ENCODE assay signal across 8 cellular contexts in genomic region chr16:29594926-29595838, GRCh38.
A peak's percentile ranks its signal among the peaks of the same experiment; 100 is the strongest.
DNase-seq lines count a peak whose midpoint lies in the region; ATAC-seq, FAIRE-seq and TF ChIP-seq lines count a peak whose summit lies in the region.
"Not testable (repeated sequence)": the region's sequence is repeated elsewhere in the genome, so short reads cannot be mapped to it uniquely, and the experiment has no call there.

No MANE protein-coding gene starts in this region.

- not testable (repeated sequence) for H3K4me1 ChIP-seq in PC-3 (ENCODE audit: insufficient read depth, low read length); esophagus (ENCODE audit: control insufficient read depth in 2 of 2, insufficient read depth in 2 of 2, low read length in 1 of 2)
- peaks cover 10 to 17% of the 10 kb centered on the region in 2 donors for H3K4me1 ChIP-seq in mucosa of rectum (ENCODE audit: control insufficient read depth in 2 of 2, insufficient read depth in 2 of 2, low read length in 2 of 2)

- H3K4me1 Mint-ChIP-seq in activated T-cell treated with anti-CD3 and anti-CD28 coated beads, Interleukin-2, amount 50 U/mL, for 24 hours (ENCODE audit: low read depth), result peaks cover 46% of the 10 kb centered on the region

- not testable (repeated sequence) for H3F3A ChIP-seq in PC-3 (ENCODE audit: low read length, unreplicated experiment)

- POLR2A ChIA-PET in PC-3 (lab: Charles Lee; ENCODE audit: unreplicated experiment), result interaction anchor here (0.7 kb wide), 1 partner anchor 326 kb away, joined by 9 read pairs; no protein-coding TSS in a partner anchor

- H3K27me3 Mint-ChIP-seq in activated T-cell treated with anti-CD3 and anti-CD28 coated beads, Interleukin-2, amount 50 U/mL, for 24 hours, result not testable (repeated sequence)

- peaks cover 40% of the 10 kb centered on the region for H3K36me3 Mint-ChIP-seq in activated T-cell treated with anti-CD3 and anti-CD28 coated beads, Interleukin-2, amount 50 U/mL, for 24 hours (ENCODE audit: low read depth)

- ATAC-seq in GM21528 (IDR thresholded peaks at IDR 0.05; ENCODE audit: low FRiP score, unreplicated experiment) (peak; percentile 73), PC-3 (peak; percentile 94)

- peak overlapping the region; percentile 63; the same call in 1 of the 2 replicates for H3K4me3 ChIP-seq in PC-3 (ENCODE audit: low read length)
- H3K4me3 ChIP-seq in esophagus (ENCODE audit: low read depth in 1 of 2, low read length in 2 of 2), result peak overlapping the region; percentile 38 to 84
- peak overlapping the region; percentile 72 to 78 for H3K4me3 ChIP-seq in mucosa of rectum (ENCODE audit: low read length in 2 of 2)

- CTCF ChIA-PET in PC-3 (lab: Charles Lee), result not testable (repeated sequence)

- not testable (repeated sequence) for BruUV-seq in PC-3 (replicated peaks; lab: Mats Ljungman, UMichigan)

- H3K9me3 ChIP-seq in PC-3 (ENCODE audit: low read length); esophagus (ENCODE audit: control insufficient read depth in 2 of 2, insufficient read depth in 1 of 2, low read depth in 1 of 2, low read length in 1 of 2); mucosa of rectum (ENCODE audit: control insufficient read depth in 2 of 2, low read length in 2 of 2): not testable (repeated sequence)

- not testable (repeated sequence) for FAIRE-seq in D721Med (lab: Jason Lieb, UNC)

- not testable (repeated sequence) for H4K20me1 ChIP-seq in PC-3 (ENCODE audit: low read length)

- not testable (repeated sequence) for H3K9me2 ChIP-seq in PC-3 (replicated peaks; ENCODE audit: low read length)

- intact Hi-C loops in PC-3 (cut with micrococcal nuclease), result not testable (repeated sequence)

- 0% methylated on average over 67 to 89 of the region's 91 CpGs for WGBS in esophagus, 2 donors

- H2AFZ ChIP-seq in PC-3 (ENCODE audit: low read length), result not testable (repeated sequence)

- peak overlapping the region; percentile 98 for H3K27ac Mint-ChIP-seq in activated T-cell treated with anti-CD3 and anti-CD28 coated beads, Interleukin-2, amount 50 U/mL, for 24 hours

- H3K9me3 Mint-ChIP-seq in activated T-cell treated with anti-CD3 and anti-CD28 coated beads, Interleukin-2, amount 50 U/mL, for 24 hours, result not testable (repeated sequence)

- H3K27me3 ChIP-seq in PC-3 (ENCODE audit: low read length); esophagus (ENCODE audit: control insufficient read depth in 1 of 2, insufficient read depth in 2 of 2, low read length in 2 of 2); mucosa of rectum (ENCODE audit: control insufficient read depth in 2 of 2, insufficient read depth in 2 of 2, low read length in 2 of 2): not testable (repeated sequence)

- peak overlapping the region; percentile 48 for H3K27ac ChIP-seq in PC-3 (ENCODE audit: low read length)
- peak overlapping the region; percentile 95 to 99 for H3K27ac ChIP-seq in esophagus (ENCODE audit: low read depth in 2 of 2, low read length in 1 of 2)
- peak overlapping the region; percentile 94 to 95 for H3K27ac ChIP-seq in mucosa of rectum (ENCODE audit: low read depth in 2 of 2, low read length in 2 of 2)

- peak overlapping the region; percentile 81 for H3K4me3 Mint-ChIP-seq in activated T-cell treated with anti-CD3 and anti-CD28 coated beads, Interleukin-2, amount 50 U/mL, for 24 hours

- peak overlapping the region; percentile 61 for H3K9ac ChIP-seq in PC-3 (ENCODE audit: low read length)
- H3K9ac ChIP-seq in mucosa of rectum (ENCODE audit: low read depth in 1 of 2, low read length in 2 of 2), result peak overlapping the region; percentile 58 to 81

- DNase-seq in D721Med (ENCODE audit: insufficient read length, low spot score) (peak; percentile 29), HuH-7.5 (ENCODE audit: low spot score) (peak; percentile 38), PC-3 (peak; percentile 89)
- peak; percentile 92 for DNase-seq in activated T-cell treated with anti-CD3 and anti-CD28 coated beads, Interleukin-2, amount 50 U/mL, for 24 hours
- peak; percentile 82 for DNase-seq in stimulated activated CD8-positive, alpha-beta memory T cell treated with anti-CD3 and anti-CD28 coated beads, Interleukin-4, amount 100 ng/mL, for 24 hours (ENCODE audit: low read depth)

- H3K79me2 ChIP-seq in PC-3 (ENCODE audit: low read length), result peaks cover 43% of the 10 kb centered on the region

- peak overlapping the region; percentile 72 for H3K4me2 ChIP-seq in PC-3 (ENCODE audit: low read length)

- TF ChIP-seq CTCF in D721Med (IDR thresholded peaks at IDR 0.05; ENCODE audit: insufficient read depth, missing control alignments); PC-3 (conservative IDR thresholded peaks at IDR 0.05; ENCODE audit: low read depth, low read length): not testable (repeated sequence)

- not testable (repeated sequence) for H3K36me3 ChIP-seq in PC-3 (ENCODE audit: low read depth, low read length); esophagus (ENCODE audit: control insufficient read depth in 2 of 2, insufficient read depth in 2 of 2, low read length in 1 of 2); mucosa of rectum (ENCODE audit: control insufficient read depth in 2 of 2, insufficient read depth in 2 of 2, low read length in 2 of 2)

Comparison
In these comparisons a context has a peak if more than half of its experiments do, and no peak if none do; other contexts are left out.
1. Peak in every context shown above with its lines: DNase-seq, ATAC-seq, H3K4me3 ChIP-seq and H3K27ac ChIP-seq.
2. DNase-seq: peak in every context shown above with its lines; median percentile 92 in activated T-cell treated with anti-CD3 and anti-CD28 coated beads, Interleukin-2, amount 50 U/mL, for 24 hours; 89 in PC-3; 82 in stimulated activated CD8-positive, alpha-beta memory T cell treated with anti-CD3 and anti-CD28 coated beads, Interleukin-4, amount 100 ng/mL, for 24 hours; 38 in HuH-7.5; 29 in D721Med.